ENCODE assay signal across 2 cellular contexts in the genomic region with DNA sequence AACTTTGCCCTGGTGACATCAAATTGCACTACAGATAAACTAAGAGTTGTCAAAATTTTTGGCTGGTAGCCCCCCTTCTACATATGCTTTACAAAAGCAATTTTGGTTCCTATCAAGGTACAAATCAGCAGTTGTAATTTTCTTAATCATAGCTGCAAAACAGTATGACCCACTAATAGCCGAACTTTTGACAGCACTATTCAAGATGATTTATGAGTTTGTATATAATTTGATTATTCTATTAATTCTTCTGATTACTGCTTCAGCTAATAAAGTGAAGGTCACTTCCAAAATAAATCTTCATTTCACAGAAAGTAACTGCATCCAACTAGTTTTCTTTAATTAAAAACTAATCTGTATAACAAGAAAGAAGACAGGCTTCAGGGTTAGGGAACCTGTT.
A peak's percentile ranks its signal among the peaks of the same experiment; 100 is the strongest.
TF ChIP-seq lines count a peak whose summit lies in the region.

No MANE protein-coding gene starts in this region.

TF ChIP-seq in SK-N-SH treated with all-trans-retinoic acid at 6 μM for 48 hours, 23 proteins besides CTCF, POLR2A, EP300 and RAD21 (continued from another document):
- no peak for TF ChIP-seq RARB (CRISPR knock-in tag; IDR thresholded peaks at IDR 0.05)
- TF ChIP-seq ZNF8 (CRISPR knock-in tag; IDR thresholded peaks at IDR 0.05) = no peak
- no peak for TF ChIP-seq CSDC2 (CRISPR knock-in tag; IDR thresholded peaks at IDR 0.05)
- 0 out of 2 replicates have a peak, but pooled peaks have one; percentile 18 for TF ChIP-seq CREB5 (CRISPR knock-in tag; IDR thresholded peaks at IDR 0.05; ENCODE audit: low read depth)
- TF ChIP-seq SNAI2 (CRISPR knock-in tag; IDR thresholded peaks at IDR 0.05) = no peak
- TF ChIP-seq TCF4 (CRISPR knock-in tag; IDR thresholded peaks at IDR 0.05; ENCODE audit: borderline replicate concordance) = no peak
- TF ChIP-seq ARNTL (CRISPR knock-in tag; IDR thresholded peaks at IDR 0.05; ENCODE audit: borderline replicate concordance, low read depth) = no peak
- TF ChIP-seq GLIS3 (CRISPR knock-in tag; IDR thresholded peaks at IDR 0.05) = no peak
- no peak for TF ChIP-seq ZNF70 (CRISPR knock-in tag; IDR thresholded peaks at IDR 0.05)
- TF ChIP-seq ISL1 (CRISPR knock-in tag; IDR thresholded peaks at IDR 0.05) = peak; percentile 65
- no peak for TF ChIP-seq BACH2 (CRISPR knock-in tag; IDR thresholded peaks at IDR 0.05; ENCODE audit: borderline replicate concordance)

TF ChIP-seq in SK-N-SH, 30 proteins besides CTCF, POLR2A, EP300 and RAD21 (continued from another document):
- TF ChIP-seq REST (IDR thresholded peaks at IDR 0.05; ENCODE audit: low read depth, low read length) (no peak), POLR2AphosphoS5 (IDR thresholded peaks at IDR 0.05; ENCODE audit: low read depth, low read length) (no peak), TCF12 (IDR thresholded peaks at IDR 0.05) (no peak), ELF1 (IDR thresholded peaks at IDR 0.05) (no peak), RCOR1 (IDR thresholded peaks at IDR 0.05; ENCODE audit: low read length) (no peak), SIN3A (IDR thresholded peaks at IDR 0.05; ENCODE audit: borderline replicate concordance, low read depth, low read length) (no peak), FOXJ3 (CRISPR knock-in tag; IDR thresholded peaks at IDR 0.05) (no peak), YY1 (IDR thresholded peaks at IDR 0.05; ENCODE audit: low read depth) (no peak), ZBTB33 (IDR thresholded peaks at IDR 0.05; ENCODE audit: borderline replicate concordance, low read depth) (no peak), SMC3 (IDR thresholded peaks at IDR 0.05; ENCODE audit: low read depth, low read length) (no peak), RXRA (IDR thresholded peaks at IDR 0.05; ENCODE audit: borderline replicate concordance, low read depth) (no peak), JUND (IDR thresholded peaks at IDR 0.05) (no peak)
- TF ChIP-seq, protein P1, sequence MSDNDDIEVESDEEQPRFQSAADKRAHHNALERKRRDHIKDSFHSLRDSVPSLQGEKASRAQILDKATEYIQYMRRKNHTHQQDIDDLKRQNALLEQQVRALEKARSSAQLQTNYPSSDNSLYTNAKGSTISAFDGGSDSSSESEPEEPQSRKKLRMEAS (IDR thresholded peaks at IDR 0.05; ENCODE audit: low read depth) = no peak
